ENCODE assay signal across 12 cellular contexts in genomic region chr15:40342421-40343313, GRCh38. TPM values are rescaled to one million over a fixed set of nuclear protein-coding genes. Genes with fewer than 3 reads are reported as not detected.
DNase-seq lines count a peak whose midpoint lies in the region; ATAC-seq and TF ChIP-seq lines count a peak whose summit lies in the region.
"Had no signal": no experiment of that assay in that cellular context is flagged by ENCODE, and none has a peak within 500 bp of the region (broad histone marks: within the 10 kb centered on the region; RNA-seq: fewer than 3 reads in every experiment).

No MANE protein-coding gene starts in this region.

- H4K8ac ChIP-seq in neuronal stem cell (ENCODE audit: low read depth, low read length), result no peak overlapping the region

- ATAC-seq in GM21390 (IDR thresholded peaks at IDR 0.05; ENCODE audit: unreplicated experiment), result no peak
- ATAC-seq: T-cell had no signal

- peak; percentile 62 for DNase-seq in EH (ENCODE audit: low read depth)
- DNase-seq in cardiac fibroblast (ENCODE audit: low read depth in 2 of 2), result peak; percentile 57 to 68
- no peak for DNase-seq in neuronal stem cell (ENCODE audit: low spot score)
- no peak for DNase-seq in HuH-7 (ENCODE audit: low spot score)
- DNase-seq in NCI-H2196 treated with DMSO at 0.1 percent for 48 hours (lab: John Stamatoyannopoulos, UW; ENCODE audit: unreplicated experiment), result no peak
- DNase-seq: activated T-cell treated with anti-CD3 and anti-CD28 coated beads for 4 hours; CD8-positive, alpha-beta memory T cell; H9; midbrain; NCI-H2029 treated with DMSO at 0.1 percent for 48 hours; T-cell had no signal

- no peak overlapping the region for H3K14ac ChIP-seq in neuronal stem cell (ENCODE audit: low read length)

- no peak overlapping the region for H2BK15ac ChIP-seq in neuronal stem cell (ENCODE audit: low read length)

- WGBS in neuronal stem cell (ENCODE audit: extremely low coverage in 2 of 2, insufficient read length in 2 of 2, insufficient replicate concordance in 1 of 2), 2 donors, result no CpG with 5 or more reads among the region's 7 CpGs

- no peak overlapping the region for H4K91ac ChIP-seq in neuronal stem cell (ENCODE audit: low read depth, low read length, poor library complexity)

- no peak overlapping the region for H3K4me2 ChIP-seq in neuronal stem cell (ENCODE audit: insufficient read depth, low read length, poor library complexity, severe bottlenecking)

- H2BK120ac ChIP-seq in neuronal stem cell (ENCODE audit: low read depth, low read length), result no peak overlapping the region

- no peak overlapping the region for H2AK5ac ChIP-seq in neuronal stem cell (ENCODE audit: low read depth, low read length)

- H3K4ac ChIP-seq in neuronal stem cell (ENCODE audit: low read length), result no peak overlapping the region

- no peak for TF ChIP-seq CTCF in cardiac fibroblast (IDR thresholded peaks at IDR 0.05; ENCODE audit: low read depth, low read length)

- no peak overlapping the region for H3K18ac ChIP-seq in neuronal stem cell (ENCODE audit: low read length)

- H2BK5ac ChIP-seq in neuronal stem cell (ENCODE audit: low read length), result no peak overlapping the region

- no peak overlapping the region for H3K23ac ChIP-seq in neuronal stem cell (ENCODE audit: low read depth, low read length, poor library complexity)

- no peaks in the 10 kb centered on the region for H3K36me3 ChIP-seq in neuronal stem cell (replicated peaks in 1 of 2; ENCODE audit: control insufficient read depth in 2 of 2, insufficient read depth in 2 of 2, low read length in 2 of 2)

- peak overlapping the region; percentile 78 for H2AFZ ChIP-seq in neuronal stem cell (ENCODE audit: low read length)

- no peak overlapping the region for H3K9ac ChIP-seq in neuronal stem cell (ENCODE audit: low read depth, low read length, poor library complexity)

- H3K9me3 ChIP-seq in neuronal stem cell (replicated peaks in 1 of 2; ENCODE audit: control insufficient read depth in 2 of 2, insufficient read depth in 1 of 2, low read depth in 1 of 2, low read length in 2 of 2), result no peaks in the 10 kb centered on the region

- peaks cover 0 to 33% (median 2%) of the 10 kb centered on the region in 3 experiments for H3K27me3 ChIP-seq in neuronal stem cell (ENCODE audit: control insufficient read depth in 3 of 3, insufficient read depth in 3 of 3, low read depth in 1 of 3, low read length in 3 of 3)

- no peak overlapping the region for H3K4me3 ChIP-seq in cardiac fibroblast (replicated peaks in 1 of 2; ENCODE audit: low read depth in 2 of 2, low read length in 2 of 2)
- no peak overlapping the region for H3K4me3 ChIP-seq in neuronal stem cell (ENCODE audit: low read length in 2 of 2)

- no peaks in the 10 kb centered on the region for H3K79me1 ChIP-seq in neuronal stem cell (ENCODE audit: low read depth, low read length)

- no peak overlapping the region for H3K27ac ChIP-seq in neuronal stem cell (replicated peaks; ENCODE audit: low read length)

- H3K4me1 ChIP-seq in neuronal stem cell (ENCODE audit: control insufficient read depth in 2 of 2, insufficient read depth in 1 of 2, low read depth in 1 of 2, low read length in 2 of 2), result peaks cover 2 to 12% of the 10 kb centered on the region in 2 donors

- no peak overlapping the region for H2BK12ac ChIP-seq in neuronal stem cell (ENCODE audit: low read length)

RNA-seq across cellular contexts. Expression of gene CCDC9B, which starts 1.9 kb away (rescaled TPM):
- 0.13 TPM for polyA plus RNA-seq in neuronal stem cell (2013, experiment 1 of 2)
- 0.08 TPM for polyA plus RNA-seq in neuronal stem cell (2013, experiment 2 of 2)

RNA-seq across cellular contexts. Expression of gene PHGR1, which starts 8.2 kb away (rescaled TPM):
- not detected for polyA plus RNA-seq in neuronal stem cell (2013, experiment 1 of 2)
- not detected for polyA plus RNA-seq in neuronal stem cell (2013, experiment 2 of 2)
- polyA plus RNA-seq: CD8-positive, alpha-beta memory T cell had no signal

RNA-seq across cellular contexts. Expression of gene DISP2, which starts 15.4 kb away (rescaled TPM):
- 0.18 TPM for polyA plus RNA-seq in neuronal stem cell (2013, experiment 1 of 2)
- polyA plus RNA-seq in neuronal stem cell (2013, experiment 2 of 2), result 0.25 TPM

RNA-seq across cellular contexts. Expression of gene INAFM2, which starts 19.2 kb away (rescaled TPM):
- 12.8 TPM for polyA plus RNA-seq in neuronal stem cell (2013, experiment 1 of 2)
- polyA plus RNA-seq in neuronal stem cell (2013, experiment 2 of 2), result 13.4 TPM

RNA-seq across cellular contexts. Expression of gene PLCB2, which starts 34.9 kb away (rescaled TPM):
- 3.7 TPM for polyA plus RNA-seq in neuronal stem cell (2013, experiment 1 of 2)
- 3.2 TPM for polyA plus RNA-seq in neuronal stem cell (2013, experiment 2 of 2)

Comparison
In these comparisons a context has a peak if more than half of its experiments do, and no peak if none do; other contexts are left out.
1. DNase-seq: peak in EH (single experiment) and cardiac fibroblast (2 of 2); none in neuronal stem cell (single experiment), HuH-7 (single experiment) and NCI-H2196 treated with DMSO at 0.1 percent for 48 hours (single experiment).